8 cellular contexts compared by ENCODE assay signal in genomic region chr10:43255644-43256431, GRCh38. TPM values are rescaled to one million over a fixed set of nuclear protein-coding genes. Genes with fewer than 3 reads are reported as not detected.
DNase-seq lines count a peak whose midpoint lies in the region; ATAC-seq and TF ChIP-seq lines count a peak whose summit lies in the region.

No MANE protein-coding gene starts in this region.

- no peaks in the 10 kb centered on the region for H3K4me1 ChIP-seq in Loucy (ENCODE audit: insufficient read depth, low read length, poor library complexity, severe bottlenecking)
- H3K4me1 ChIP-seq in iPS DF 6.9 (ENCODE audit: control insufficient read depth, insufficient read depth, low read length), result no peaks in the 10 kb centered on the region
- no peaks in the 10 kb centered on the region for H3K4me1 ChIP-seq in testis

- no peak overlapping the region for H3K4me2 ChIP-seq in Loucy (ENCODE audit: low read depth, low read length, poor library complexity, severe bottlenecking)

- H3K27me3 ChIP-seq in Loucy (ENCODE audit: insufficient read depth, low read length, poor library complexity, severe bottlenecking) (no peaks in the 10 kb centered on the region), iPS DF 6.9 (ENCODE audit: control insufficient read depth, insufficient read depth, low read length) (no peaks in the 10 kb centered on the region), testis (no peaks in the 10 kb centered on the region)

- DNase-seq in activated CD4-positive, alpha-beta T cell treated with anti-CD3 and anti-CD28 coated beads for 4 hours, result peak; percentile 22 to 33
- DNase-seq in activated CD4-positive, alpha-beta T cell treated with anti-CD3 and anti-CD28 coated beads, Interleukin-2, amount 50 U/mL, for 1 hour, result no peak
- peak; percentile 49 for DNase-seq in activated CD8-positive, alpha-beta memory T cell treated with anti-CD3 and anti-CD28 coated beads, Interleukin-2, amount 50 U/mL, for 4 hours
- DNase-seq in iPS DF 6.9 (ENCODE audit: low read depth, low spot score), result peak; percentile 41
- peak; percentile 44 for DNase-seq in testis
- no peak for DNase-seq in DMS114 treated with DMSO at 0.1 percent for 48 hours (lab: John Stamatoyannopoulos, UW; ENCODE audit: unreplicated experiment)

- H3K36me3 ChIP-seq in Loucy (ENCODE audit: insufficient read depth, low read length) (no peaks in the 10 kb centered on the region), iPS DF 6.9 (ENCODE audit: control insufficient read depth, insufficient read depth, low read length) (no peaks in the 10 kb centered on the region), testis (ENCODE audit: low read depth, missing control alignments) (no peaks in the 10 kb centered on the region)

- peak; percentile 70 for ATAC-seq in GM21390 (IDR thresholded peaks at IDR 0.05; ENCODE audit: unreplicated experiment)

- no peak overlapping the region for H3K9ac ChIP-seq in Loucy (ENCODE audit: low read depth, low read length, poor library complexity, severe bottlenecking)

- H4K20me1 ChIP-seq in Loucy (ENCODE audit: insufficient read depth, low read length, poor library complexity, severe bottlenecking), result no peaks in the 10 kb centered on the region

- H3K9me3 ChIP-seq in Loucy (ENCODE audit: insufficient read depth, low read depth, low read length) (no peaks in the 10 kb centered on the region), iPS DF 6.9 (ENCODE audit: control insufficient read depth, insufficient read depth, low read length) (no peaks in the 10 kb centered on the region), testis (no peaks in the 10 kb centered on the region)

- no CpG with 5 or more reads among the region's 9 CpGs for WGBS in iPS DF 6.9 (ENCODE audit: insufficient coverage, insufficient read length)
- WGBS in testis, 2 donors, result 76 to 77% methylated on average over 7 to 9 of the region's 9 CpGs

- H3K27ac ChIP-seq in iPS DF 6.9 (ENCODE audit: low read length) (no peak overlapping the region), testis (no peak overlapping the region)

- intact Hi-C loops in testis (cut with DNase I; ENCODE audit: low total_unique reads), result no loop called here

- no peaks in the 10 kb centered on the region for H3K9me2 ChIP-seq in Loucy (replicated peaks; ENCODE audit: low read depth, low read length)

- H3F3A ChIP-seq in Loucy (ENCODE audit: low read depth), result no peaks in the 10 kb centered on the region

- no peak overlapping the region for H3K4me3 ChIP-seq in Loucy (ENCODE audit: low read length, poor library complexity, severe bottlenecking)
- H3K4me3 ChIP-seq in iPS DF 6.9 (ENCODE audit: low read length), result no peak overlapping the region
- no peak overlapping the region for H3K4me3 ChIP-seq in testis

- TF ChIP-seq CTCF in Loucy (conservative IDR thresholded peaks at IDR 0.05; ENCODE audit: low read length) (peak; percentile 83), testis (IDR thresholded peaks at IDR 0.05) (peak in 1 of 3 experiments; percentile 13)

- peak overlapping the region; percentile 38; the same call in 1 of the 2 replicates for H2AFZ ChIP-seq in Loucy (ENCODE audit: low read length)

- no peak for TF ChIP-seq POLR2A in testis (IDR thresholded peaks at IDR 0.05)

- H3K79me2 ChIP-seq in Loucy (ENCODE audit: insufficient read depth, low read length), result no peaks in the 10 kb centered on the region

RNA-seq across cellular contexts. Expression of gene RASGEF1A, which starts 11.0 kb away (rescaled TPM):
- total RNA-seq in testis, result 10 to 100 TPM; 10.9 to 11.7 TPM
- polyA plus RNA-seq in testis (ENCODE audit: insufficient read depth, low read depth, low replicate concordance), result 7.8 TPM

Comparison
In these comparisons a context has a peak if more than half of its experiments do, and no peak if none do; other contexts are left out.
1. DNase-seq: peak in activated CD4-positive, alpha-beta T cell treated with anti-CD3 and anti-CD28 coated beads for 4 hours (2 of 2), activated CD8-positive, alpha-beta memory T cell treated with anti-CD3 and anti-CD28 coated beads, Interleukin-2, amount 50 U/mL, for 4 hours (single experiment), iPS DF 6.9 (single experiment) and testis (single experiment); none in activated CD4-positive, alpha-beta T cell treated with anti-CD3 and anti-CD28 coated beads, Interleukin-2, amount 50 U/mL, for 1 hour (single experiment) and DMS114 treated with DMSO at 0.1 percent for 48 hours (single experiment).